Comparison of ENCODE assay signal across 8 cellular contexts in genomic region chr3:100334340-100335136, GRCh38. TPM values are rescaled to one million over a fixed set of nuclear protein-coding genes. Genes with fewer than 3 reads are reported as not detected.
A peak's percentile ranks its signal among the peaks of the same experiment; 100 is the strongest.
DNase-seq lines count a peak whose midpoint lies in the region; ATAC-seq and TF ChIP-seq lines count a peak whose summit lies in the region.

NIT2 (plus strand) TSS chr3:100334757; CDS start chr3:100334792, 35 bp downstream.

- DNase-seq in NCI-H774 (lab: John Stamatoyannopoulos, UW) (peak; percentile 86), dorsolateral prefrontal cortex (peak; percentile 50 to 83 (median 76)), right lobe of liver (peak; percentile 93 to 94 (median 94))
- peak; percentile 87 for DNase-seq in activated CD4-positive, alpha-beta memory T cell treated with anti-CD3 and anti-CD28 coated beads for 36 hours
- peak; percentile 75 to 80 for DNase-seq in stimulated activated CD4-positive, alpha-beta T cell treated with anti-CD3 and anti-CD28 coated beads, Interleukin-4, amount 100 ng/mL, for 4 hours

- H3K27ac ChIP-seq in C4-2B: peak within 1 kb of the TSS; percentile 89
- H3K27ac ChIP-seq in dorsolateral prefrontal cortex: peak within 1 kb of the TSS in 54 of 59 donors; percentile 6 to 88 (median 62)
- H3K27ac ChIP-seq in right lobe of liver: peak within 1 kb of the TSS; percentile 86 to 97 (median 90)

- no peaks in the 10 kb centered on the region for H3K27me3 Mint-ChIP-seq in activated CD4-positive, alpha-beta memory T cell treated with anti-CD3 and anti-CD28 coated beads for 36 hours

- TF ChIP-seq CTCF in C4-2B (conservative IDR thresholded peaks at IDR 0.05): peak; percentile 12; the same call in 1 of the 2 replicates
- peak in 4 of 56 donors; percentile 7 to 17 (median 16) for TF ChIP-seq CTCF in dorsolateral prefrontal cortex (IDR thresholded peaks at IDR 0.05 in 54 of 56, conservative IDR thresholded peaks at IDR 0.05 in 2 of 56; ENCODE audit: low read depth in 1 of 56, partially characterized antibody in 56 of 56)
- no peak for TF ChIP-seq CTCF in right lobe of liver (IDR thresholded peaks at IDR 0.05)

- no peaks in the 10 kb centered on the region for H3K9me3 ChIP-seq in right lobe of liver

- H3K4me1 Mint-ChIP-seq in activated CD4-positive, alpha-beta memory T cell treated with anti-CD3 and anti-CD28 coated beads for 36 hours (ENCODE audit: low read depth): peaks cover 21% of the 10 kb centered on the region

- peak; percentile 93 for TF ChIP-seq POLR2A in right lobe of liver (IDR thresholded peaks at IDR 0.05)

- peak within 1 kb of the TSS; percentile 43 to 90 (median 76) for H3K4me3 ChIP-seq in dorsolateral prefrontal cortex
- H3K4me3 ChIP-seq in right lobe of liver: peak within 1 kb of the TSS; percentile 66 to 80 (median 70)

- peak within 1 kb of the TSS; percentile 86 for H3K4me3 Mint-ChIP-seq in activated CD4-positive, alpha-beta memory T cell treated with anti-CD3 and anti-CD28 coated beads for 36 hours

- POLR2A ChIA-PET in activated CD4-positive, alpha-beta memory T cell treated with anti-CD3 and anti-CD28 coated beads for 36 hours (lab: Charles Lee): interaction anchor here (0.7 to 2.2 kb wide), 5 partner anchors 21 to 461 kb away, joined by 3 to 14 read pairs (median 4); partner anchors contain the start of genes LNP1 and TOMM70

- peak within 1 kb of the TSS; percentile 84 for H3K27ac Mint-ChIP-seq in activated CD4-positive, alpha-beta memory T cell treated with anti-CD3 and anti-CD28 coated beads for 36 hours

- no peaks in the 10 kb centered on the region for H3K27me3 ChIP-seq in dorsolateral prefrontal cortex
- H3K27me3 ChIP-seq in right lobe of liver: no peaks in the 10 kb centered on the region

- intact Hi-C loops in activated CD4-positive, alpha-beta memory T cell treated with anti-CD3 and anti-CD28 coated beads for 36 hours (cut with micrococcal nuclease): loop anchor here (1.0 to 10.0 kb wide), 6 partner anchors 18 to 1230 kb away; partner anchors contain the start of genes LNP1, TBC1D23, TFG and TMEM45A
- intact Hi-C loops in dorsolateral prefrontal cortex (cut with DNase I) (no loop called here), right lobe of liver (cut with DNase I) (no loop called here)

- 0% methylated on average over 13 of the region's 78 CpGs for WGBS in right lobe of liver (ENCODE audit: insufficient coverage, low coverage, low lambda C conversion rate, missing lambda C conversion rate)

- peaks cover 0 to 50% (median 13%) of the 10 kb centered on the region in 4 donors for H3K4me1 ChIP-seq in right lobe of liver

- ATAC-seq in GM19328 (IDR thresholded peaks at IDR 0.05; ENCODE audit: unreplicated experiment) (peak; percentile 97), HG03469 (IDR thresholded peaks at IDR 0.05; ENCODE audit: unreplicated experiment) (peak; percentile 91), right lobe of liver (peak; percentile 90 to 97 (median 92))

- peaks cover 5% of the 10 kb centered on the region for H3K36me3 Mint-ChIP-seq in activated CD4-positive, alpha-beta memory T cell treated with anti-CD3 and anti-CD28 coated beads for 36 hours

- peaks cover 0 to 1% (median 0%) of the 10 kb centered on the region in 4 donors for H3K36me3 ChIP-seq in right lobe of liver

- no peaks in the 10 kb centered on the region for H3K9me3 Mint-ChIP-seq in activated CD4-positive, alpha-beta memory T cell treated with anti-CD3 and anti-CD28 coated beads for 36 hours

- CTCF ChIA-PET in activated CD4-positive, alpha-beta memory T cell treated with anti-CD3 and anti-CD28 coated beads for 36 hours (lab: Charles Lee): interaction anchor here (1.1 to 1.5 kb wide), 3 partner anchors 12 to 255 kb away, joined by 3 to 5 read pairs (median 3); no protein-coding TSS in a partner anchor

RNA-seq across cellular contexts. Expression of gene NIT2, which starts in this region (rescaled TPM):
- total RNA-seq in activated CD4-positive, alpha-beta memory T cell treated with anti-CD3 and anti-CD28 coated beads for 36 hours: 10 to 100 TPM; 65.3 to 65.7 TPM
- 10 to 100 TPM; 15.4 to 51.5 (median 31.9) TPM for total RNA-seq in dorsolateral prefrontal cortex
- 100 to 1,000 TPM in 4 of 6 experiments, 10 to 100 TPM in 2; 43.5 to 141 (median 103) TPM for total RNA-seq in right lobe of liver

Comparison
In these comparisons a context has a peak if more than half of its experiments do, and no peak if none do; other contexts are left out.
1. Peak in every context shown above with its lines: DNase-seq, ATAC-seq, H3K4me3 ChIP-seq and H3K27ac ChIP-seq.